ENCODE assay signal across 15 cellular contexts in genomic region chr6:35367646-35368037, GRCh38. TPM values are rescaled to one million over a fixed set of nuclear protein-coding genes. Genes with fewer than 3 reads are reported as not detected.
DNase-seq lines count a peak whose midpoint lies in the region; ATAC-seq and TF ChIP-seq lines count a peak whose summit lies in the region.
"Had no signal": no experiment of that assay in that cellular context is flagged by ENCODE, and none has a peak within 500 bp of the region (broad histone marks: within the 10 kb centered on the region; RNA-seq: fewer than 3 reads in every experiment).

No MANE protein-coding gene starts in this region.

- peaks cover 14% of the 10 kb centered on the region for H3K36me3 ChIP-seq in BLaER1
- no peaks in the 10 kb centered on the region for H3K36me3 ChIP-seq in CD8-positive, alpha-beta memory T cell (ENCODE audit: insufficient read depth, low read length)
- H3K36me3 ChIP-seq: adrenal gland, cardiac muscle cell, WERI-Rb-1 had no signal

- H3K4me3 Mint-ChIP-seq in CD8-positive, alpha-beta memory T cell = no peak overlapping the region
- H3K4me3 Mint-ChIP-seq in activated naive CD8-positive, alpha-beta T cell treated with anti-CD3 and anti-CD28 coated beads, Interleukin-2, amount 10 ng/mL, durations not matched to agents 7 days and 5 days = no peak overlapping the region
- no peak overlapping the region for H3K4me3 Mint-ChIP-seq in nephron progenitor cell

- H4K20me1 ChIP-seq in BLaER1 = peaks cover 10% of the 10 kb centered on the region

- peaks cover 66% of the 10 kb centered on the region for H3K4me1 ChIP-seq in BLaER1
- peaks cover 50% of the 10 kb centered on the region for H3K4me1 ChIP-seq in CD8-positive, alpha-beta memory T cell (ENCODE audit: insufficient read depth, low read length)
- H3K4me1 ChIP-seq: testis had no signal

- POLR2A ChIA-PET in CD8-positive, alpha-beta memory T cell (lab: Charles Lee) = no interaction called here
- POLR2A ChIA-PET in activated naive CD8-positive, alpha-beta T cell treated with anti-CD3 and anti-CD28 coated beads, Interleukin-2, amount 10 ng/mL, durations not matched to agents 7 days and 5 days (lab: Charles Lee) = interaction anchor here (1.0 kb wide), 1 partner anchor 81 kb away, joined by 3 read pairs; no protein-coding TSS in a partner anchor

- H3K4me1 Mint-ChIP-seq in CD8-positive, alpha-beta memory T cell = peaks cover 59 to 75% (median 71%) of the 10 kb centered on the region in 3 donors
- peaks cover 51% of the 10 kb centered on the region for H3K4me1 Mint-ChIP-seq in activated naive CD8-positive, alpha-beta T cell treated with anti-CD3 and anti-CD28 coated beads, Interleukin-2, amount 10 ng/mL, durations not matched to agents 7 days and 5 days
- peaks cover 69% of the 10 kb centered on the region for H3K4me1 Mint-ChIP-seq in nephron progenitor cell

- peak overlapping the region; percentile 47 for H3K4me2 ChIP-seq in BLaER1

- no peak overlapping the region for H3K9ac ChIP-seq in BLaER1

- H3K27ac Mint-ChIP-seq in CD8-positive, alpha-beta memory T cell = peak overlapping the region in 6 of 8 donors; percentile 6 to 72 (median 50)
- H3K27ac Mint-ChIP-seq in activated naive CD8-positive, alpha-beta T cell treated with anti-CD3 and anti-CD28 coated beads, Interleukin-2, amount 10 ng/mL, durations not matched to agents 7 days and 5 days = peak overlapping the region; percentile 14
- H3K27ac Mint-ChIP-seq in nephron progenitor cell = peak overlapping the region; percentile 46

- H3K36me3 Mint-ChIP-seq in CD8-positive, alpha-beta memory T cell = peaks cover 5 to 11% (median 5%) of the 10 kb centered on the region in 3 donors
- H3K36me3 Mint-ChIP-seq in activated naive CD8-positive, alpha-beta T cell treated with anti-CD3 and anti-CD28 coated beads, Interleukin-2, amount 10 ng/mL, durations not matched to agents 7 days and 5 days = peaks cover 35% of the 10 kb centered on the region
- peaks cover 15% of the 10 kb centered on the region for H3K36me3 Mint-ChIP-seq in nephron progenitor cell (ENCODE audit: low read depth)

- H3K27me3 Mint-ChIP-seq in CD8-positive, alpha-beta memory T cell = no peaks in the 10 kb centered on the region
- H3K27me3 Mint-ChIP-seq in activated naive CD8-positive, alpha-beta T cell treated with anti-CD3 and anti-CD28 coated beads, Interleukin-2, amount 10 ng/mL, durations not matched to agents 7 days and 5 days = no peaks in the 10 kb centered on the region
- H3K27me3 Mint-ChIP-seq in nephron progenitor cell (ENCODE audit: low read depth, poor library complexity) = peaks cover 3% of the 10 kb centered on the region

- no peaks in the 10 kb centered on the region for H3K27me3 ChIP-seq in BLaER1
- no peaks in the 10 kb centered on the region for H3K27me3 ChIP-seq in CD8-positive, alpha-beta memory T cell (ENCODE audit: insufficient read depth, low read length, poor library complexity, severe bottlenecking)
- H3K27me3 ChIP-seq: adrenal gland, cardiac muscle cell, testis had no signal

- H3K4me3 ChIP-seq in BLaER1 = no peak overlapping the region
- H3K4me3 ChIP-seq in CD8-positive, alpha-beta memory T cell (ENCODE audit: low read length) = no peak overlapping the region
- H3K4me3 ChIP-seq: adrenal gland, cardiac muscle cell, testis had no signal

- H3K9me3 Mint-ChIP-seq in CD8-positive, alpha-beta memory T cell = no peaks in the 10 kb centered on the region
- H3K9me3 Mint-ChIP-seq in activated naive CD8-positive, alpha-beta T cell treated with anti-CD3 and anti-CD28 coated beads, Interleukin-2, amount 10 ng/mL, durations not matched to agents 7 days and 5 days = no peaks in the 10 kb centered on the region
- H3K9me3 Mint-ChIP-seq in nephron progenitor cell = no peaks in the 10 kb centered on the region

- ATAC-seq in activated naive CD8-positive, alpha-beta T cell treated with anti-CD3 and anti-CD28 coated beads, Interleukin-2, amount 10 ng/mL, durations not matched to agents 7 days and 5 days (ENCODE audit: low read depth) = no peak
- no peak for ATAC-seq in HG03571 (IDR thresholded peaks at IDR 0.05; ENCODE audit: unreplicated experiment)
- ATAC-seq in HG02973 (IDR thresholded peaks at IDR 0.05; ENCODE audit: unreplicated experiment) = no peak

- no peak for DNase-seq in CD8-positive, alpha-beta memory T cell
- no peak for DNase-seq in activated naive CD8-positive, alpha-beta T cell treated with anti-CD3 and anti-CD28 coated beads, Interleukin-2, amount 10 ng/mL, durations not matched to agents 7 days and 5 days
- DNase-seq in nephron progenitor cell (no peak), T-helper 9 cell (no peak)
- DNase-seq: activated CD8-positive, alpha-beta memory T cell treated with anti-CD3 and anti-CD28 coated beads for 24 hours; adrenal gland; NCI-H2171 treated with DMSO at 0.1 percent for 48 hours; NCI-H69; Right ventricle myocardium superior; testis; WERI-Rb-1 had no signal

- TF ChIP-seq CTCF in nephron progenitor cell (IDR thresholded peaks at IDR 0.05) = no peak

- H3K9me3 ChIP-seq in BLaER1 = no peaks in the 10 kb centered on the region
- no peaks in the 10 kb centered on the region for H3K9me3 ChIP-seq in CD8-positive, alpha-beta memory T cell (ENCODE audit: low read length)
- H3K9me3 ChIP-seq: adrenal gland, testis had no signal

- H3K27ac ChIP-seq in BLaER1 = no peak overlapping the region
- H3K27ac ChIP-seq in CD8-positive, alpha-beta memory T cell (ENCODE audit: low read depth, low read length) = no peak overlapping the region
- H3K27ac ChIP-seq: adrenal gland, cardiac muscle cell, testis, WERI-Rb-1 had no signal

- CTCF ChIA-PET in CD8-positive, alpha-beta memory T cell (lab: Charles Lee) = interaction anchor here (1.1 kb wide), 1 partner anchor 82 kb away, joined by 3 read pairs; no protein-coding TSS in a partner anchor

RNA-seq across cellular contexts. Expression of gene PPARD, which starts 25.3 kb away (rescaled TPM):
- 10 to 100 TPM; 14.8 to 16.2 TPM for total RNA-seq in CD8-positive, alpha-beta memory T cell
- 7.7 TPM for polyA plus RNA-seq in CD8-positive, alpha-beta memory T cell
- 10 to 100 TPM; 43.0 to 45.9 TPM for total RNA-seq in activated naive CD8-positive, alpha-beta T cell treated with anti-CD3 and anti-CD28 coated beads, Interleukin-2, amount 10 ng/mL, durations not matched to agents 7 days and 5 days
